In the genomic region with DNA sequence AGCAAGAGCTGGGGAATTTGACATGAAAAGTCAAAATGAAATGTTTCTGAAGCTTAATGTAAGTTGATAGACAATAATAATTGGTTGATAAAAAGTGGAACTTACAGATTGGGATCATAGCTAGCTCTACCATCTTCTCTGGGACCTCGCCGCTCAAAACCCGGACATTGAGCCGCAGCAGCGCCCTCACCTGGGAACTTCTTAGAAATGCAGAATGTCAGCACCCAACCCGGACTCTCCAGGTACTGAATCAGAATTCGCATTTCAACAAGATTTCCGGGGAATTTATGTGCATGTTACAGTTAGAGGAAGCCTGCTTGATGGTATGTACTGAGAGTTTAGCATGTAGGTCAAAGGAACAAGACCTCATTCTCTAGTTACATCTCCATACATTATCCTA, we compare ENCODE assay signal across 9 cellular contexts. TPM values are rescaled to one million over a fixed set of nuclear protein-coding genes. Genes with fewer than 3 reads are reported as not detected.
DNase-seq lines count a peak whose midpoint lies in the region; ATAC-seq and TF ChIP-seq lines count a peak whose summit lies in the region.
"Had no signal": no experiment of that assay in that cellular context is flagged by ENCODE, and none has a peak within 500 bp of the region (broad histone marks: within the 10 kb centered on the region; RNA-seq: fewer than 3 reads in every experiment).

No MANE protein-coding gene starts in this region.

- ATAC-seq in mucosa of descending colon (peak; percentile 78), GM21723 (IDR thresholded peaks at IDR 0.05; ENCODE audit: unreplicated experiment) (no peak)

- in situ Hi-C loops in astrocyte of the cerebellum (cut with HindIII; ENCODE audit: low sequenced_read_pairs): no loop called here

- no peaks in the 10 kb centered on the region for H3K9me3 ChIP-seq in mucosa of descending colon

- DNase-seq in activated CD4-positive, CD25-positive, alpha-beta regulatory T cell treated with anti-CD3 and anti-CD28 coated beads, Interleukin-2, amount 50 U/mL, for 72 hours: peak; percentile 34
- no peak for DNase-seq in activated CD4-positive, CD25-positive, alpha-beta regulatory T cell (lab: John Stamatoyannopoulos, UW)
- peak; percentile 10 for DNase-seq in NCI-H1092 (lab: John Stamatoyannopoulos, UW)
- DNase-seq in astrocyte of the cerebellum (ENCODE audit: low read depth): no peak
- DNase-seq in mucosa of descending colon: peak in 2 of 3 donors; percentile 61 to 65
- DNase-seq in mucosa of gallbladder (ENCODE audit: low spot score): no peak
- DNase-seq in SHP77 (lab: John Stamatoyannopoulos, UW): no peak

- peak; percentile 53 for TF ChIP-seq CTCF in astrocyte of the cerebellum (IDR thresholded peaks at IDR 0.05; ENCODE audit: low read depth, low read length, missing control alignments)
- peak; percentile 35 for TF ChIP-seq CTCF in mucosa of descending colon (IDR thresholded peaks at IDR 0.05)

- intact Hi-C loops in mucosa of descending colon (cut with DNase I, micrococcal nuclease): no loop called here

- no peaks in the 10 kb centered on the region for H3K36me3 ChIP-seq in mucosa of descending colon (ENCODE audit: low read depth)

- H3K4me1 ChIP-seq in mucosa of descending colon (ENCODE audit: low read depth): no peaks in the 10 kb centered on the region

- H3K4me3 ChIP-seq in astrocyte of the cerebellum (ENCODE audit: low read depth, low read length) (no peak overlapping the region), mucosa of descending colon (no peak overlapping the region)
- H3K4me3 ChIP-seq: skin epidermis had no signal

RNA-seq across cellular contexts. Expression of a gene that starts 36.7 kb away (rescaled TPM):
- total RNA-seq in mucosa of descending colon: 100 to 1,000 TPM in 2 of 3 donors, 10 to 100 TPM in 1; 67.1 to 122 (median 103) TPM
- total RNA-seq in mucosa of gallbladder: 103 TPM

Comparison
In these comparisons a context has a peak if more than half of its experiments do, and no peak if none do; other contexts are left out.
1. DNase-seq: peak in activated CD4-positive, CD25-positive, alpha-beta regulatory T cell treated with anti-CD3 and anti-CD28 coated beads, Interleukin-2, amount 50 U/mL, for 72 hours (single experiment), NCI-H1092 (single experiment) and mucosa of descending colon (2 of 3); none in activated CD4-positive, CD25-positive, alpha-beta regulatory T cell (0 of 4), astrocyte of the cerebellum (single experiment), mucosa of gallbladder (single experiment) and SHP77 (0 of 2).